In genomic region chr16:955766-956165, GRCh38 we compare ENCODE assay signal across 2 cellular contexts. TPM values are rescaled to one million over a fixed set of nuclear protein-coding genes. Genes with fewer than 3 reads are reported as not detected.
"Had no signal": no experiment of that assay in that cellular context is flagged by ENCODE, and none has a peak within 500 bp of the region (broad histone marks: within the 10 kb centered on the region; RNA-seq: fewer than 3 reads in every experiment).

No MANE protein-coding gene starts in this region.

RNA-seq across cellular contexts. Expression of gene SOX8, which starts 25.8 kb away (rescaled TPM):
- total RNA-seq: M059J, MCF 10A had no signal
